In the genomic region with DNA sequence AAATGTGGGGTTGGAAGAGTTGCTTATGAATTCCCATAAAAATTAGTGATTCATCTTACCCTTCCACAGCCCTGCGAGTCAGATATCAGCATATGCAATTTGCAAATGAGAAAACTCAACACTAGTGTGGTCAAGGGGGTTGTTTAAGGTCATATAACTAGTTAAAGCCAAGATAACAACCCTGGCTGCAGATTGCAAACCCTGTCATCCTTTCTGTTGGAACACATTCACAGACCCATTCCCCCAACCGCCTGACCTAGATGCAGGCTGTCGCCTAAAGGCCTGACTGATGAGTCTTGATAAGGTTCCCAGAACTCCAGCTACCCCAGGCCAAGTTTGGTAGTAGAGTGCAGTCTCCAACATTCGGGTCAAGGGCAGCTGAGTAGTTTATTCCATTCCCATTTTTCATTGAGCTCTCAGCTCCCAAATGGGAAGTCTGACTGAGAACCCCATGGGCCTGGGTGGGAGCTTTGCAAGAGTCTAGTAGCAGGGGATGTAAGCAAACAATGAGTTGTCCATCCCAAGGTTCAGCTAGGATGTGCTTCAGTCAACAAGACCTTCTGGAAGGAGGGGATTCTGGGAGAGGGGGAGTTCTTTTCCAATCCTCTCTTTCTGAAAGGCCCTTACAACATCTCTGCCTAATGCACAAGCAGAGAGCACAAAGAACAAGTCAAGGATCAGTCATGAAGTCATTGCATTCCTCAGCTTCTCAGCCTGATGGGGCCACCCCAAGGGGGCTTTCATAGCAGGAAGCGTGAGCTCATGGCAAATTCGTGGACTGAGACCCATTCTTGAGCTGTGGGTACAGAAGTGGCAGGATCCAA, we compare ENCODE assay signal across 12 cellular contexts. TPM values are rescaled to one million over a fixed set of nuclear protein-coding genes. Genes with fewer than 3 reads are reported as not detected.
DNase-seq lines count a peak whose midpoint lies in the region; ATAC-seq and TF ChIP-seq lines count a peak whose summit lies in the region.
"Had no signal": no experiment of that assay in that cellular context is flagged by ENCODE, and none has a peak within 500 bp of the region (broad histone marks: within the 10 kb centered on the region; RNA-seq: fewer than 3 reads in every experiment).

No MANE protein-coding gene starts in this region.

- H3K9me3 Mint-ChIP-seq in endodermal cell (no peaks in the 10 kb centered on the region), WTC11 (no peaks in the 10 kb centered on the region)

- H3K4me3 ChIP-seq in NT2/D1 (ENCODE audit: insufficient read length, low read depth) (no peak overlapping the region), endodermal cell (ENCODE audit: low read length) (no peak overlapping the region), right lobe of liver (no peak overlapping the region), stomach (no peak overlapping the region)
- H3K4me3 ChIP-seq: dorsolateral prefrontal cortex had no signal

- H3K27ac ChIP-seq in endodermal cell (ENCODE audit: low read depth, low read length) (no peak overlapping the region), right lobe of liver (peak overlapping the region in 1 of 3 donors; percentile 69), stomach (peak overlapping the region; percentile 23 to 85 (median 79))
- H3K27ac ChIP-seq: dorsolateral prefrontal cortex, WERI-Rb-1 had no signal

- DNase-seq in NT2/D1 (ENCODE audit: low read depth, low spot score), result peak; percentile 18
- DNase-seq in endodermal cell, result no peak
- peak in 1 of 3 donors; percentile 70 for DNase-seq in right lobe of liver
- no peak for DNase-seq in stomach
- DNase-seq in NCI-H226, result no peak
- no peak for DNase-seq in WTC11 (ENCODE audit: low spot score)
- no peak for DNase-seq in 8988T
- DNase-seq in mucosa of gallbladder (ENCODE audit: low spot score), result no peak
- DNase-seq: activated effector memory CD4-positive, alpha-beta T cell treated with Interleukin-2 at 50 U/mL for 16 hours; NCI-H1092 treated with DMSO at 0.1 percent for 48 hours; WERI-Rb-1 had no signal

- peaks cover 5% of the 10 kb centered on the region; the same call in 1 of the 2 replicates for H3K9me3 ChIP-seq in NT2/D1 (ENCODE audit: insufficient read depth, low read length)
- no peaks in the 10 kb centered on the region for H3K9me3 ChIP-seq in endodermal cell (ENCODE audit: control insufficient read depth, low read length)
- no peaks in the 10 kb centered on the region for H3K9me3 ChIP-seq in right lobe of liver
- no peaks in the 10 kb centered on the region for H3K9me3 ChIP-seq in stomach

- peak overlapping the region; percentile 31 for H3K27ac Mint-ChIP-seq in endodermal cell
- H3K27ac Mint-ChIP-seq in WTC11, result no peak overlapping the region

- no peak for TF ChIP-seq CTCF in endodermal cell (conservative IDR thresholded peaks at IDR 0.05)
- TF ChIP-seq CTCF in right lobe of liver (IDR thresholded peaks at IDR 0.05), result no peak
- no peak for TF ChIP-seq CTCF in stomach (IDR thresholded peaks at IDR 0.05)
- no peak for TF ChIP-seq CTCF in WTC11 (IDR thresholded peaks at IDR 0.05)

- CTCF ChIA-PET in WTC11 (lab: Charles Lee), result interaction anchor here (0.7 to 1.0 kb wide), 3 partner anchors 63 to 208 kb away, joined by 3 read pairs; no protein-coding TSS in a partner anchor

- H3K4me1 ChIP-seq in NT2/D1 (ENCODE audit: insufficient read depth, insufficient read length), result no peaks in the 10 kb centered on the region
- peaks cover 3% of the 10 kb centered on the region for H3K4me1 ChIP-seq in endodermal cell (ENCODE audit: control insufficient read depth, insufficient read depth, low read length)
- peaks cover 0 to 29% (median 3%) of the 10 kb centered on the region in 4 donors for H3K4me1 ChIP-seq in right lobe of liver
- peaks cover 1 to 59% (median 37%) of the 10 kb centered on the region in 4 donors for H3K4me1 ChIP-seq in stomach

- H3K27me3 ChIP-seq in NT2/D1 (ENCODE audit: insufficient read depth, insufficient read length) (no peaks in the 10 kb centered on the region), endodermal cell (ENCODE audit: control insufficient read depth, insufficient read depth, low read length, poor library complexity, severe bottlenecking) (no peaks in the 10 kb centered on the region), right lobe of liver (no peaks in the 10 kb centered on the region), stomach (no peaks in the 10 kb centered on the region)
- H3K27me3 ChIP-seq: dorsolateral prefrontal cortex had no signal

- H3K36me3 Mint-ChIP-seq in endodermal cell (ENCODE audit: low read depth), result peaks cover 72% of the 10 kb centered on the region
- peaks cover 9% of the 10 kb centered on the region; the same call in 1 of the 2 replicates for H3K36me3 Mint-ChIP-seq in WTC11

- peak; percentile 46 for TF ChIP-seq EP300 in stomach (IDR thresholded peaks at IDR 0.05)

- POLR2A ChIA-PET in WTC11 (lab: Charles Lee), result interaction anchor here (0.6 kb wide), 1 partner anchor 95 kb away, joined by 7 read pairs; no protein-coding TSS in a partner anchor

- H3K27me3 Mint-ChIP-seq in endodermal cell (ENCODE audit: insufficient read depth) (no peaks in the 10 kb centered on the region), WTC11 (ENCODE audit: low read depth) (no peaks in the 10 kb centered on the region; the same call in 1 of the 2 replicates)

- no peak overlapping the region for H3K4me3 Mint-ChIP-seq in endodermal cell
- no peak overlapping the region for H3K4me3 Mint-ChIP-seq in WTC11

- intact Hi-C loops in right lobe of liver (cut with DNase I), result no loop called here
- intact Hi-C loops in stomach (cut with DNase I; ENCODE audit: low total_unique reads), result no loop called here

- H3K9ac ChIP-seq in NT2/D1 (ENCODE audit: insufficient read length, low read depth) (no peak overlapping the region), endodermal cell (ENCODE audit: extremely low read depth, low read length, poor library complexity, severe bottlenecking) (no peak overlapping the region)

- H3K4me1 Mint-ChIP-seq in endodermal cell, result no peaks in the 10 kb centered on the region
- 0 out of 2 replicates have a peak, but pooled peaks cover 4% of the 10 kb centered on the region for H3K4me1 Mint-ChIP-seq in WTC11

- no peak for TF ChIP-seq POLR2A in right lobe of liver (IDR thresholded peaks at IDR 0.05)
- no peak for TF ChIP-seq POLR2A in stomach (IDR thresholded peaks at IDR 0.05)

- 85 to 89% methylated on average over 5 of the region's 6 CpGs for WGBS in endodermal cell (ENCODE audit: insufficient coverage in 1 of 2, insufficient read length in 1 of 2), 2 experiments
- 31% methylated on average over 4 of the region's 6 CpGs for WGBS in right lobe of liver (ENCODE audit: insufficient coverage, low coverage, low lambda C conversion rate, missing lambda C conversion rate)
- WGBS in stomach, 5 donors, result 45 to 64% (median 62%) methylated on average over 5 to 6 of the region's 6 CpGs

- H3K36me3 ChIP-seq in NT2/D1 (ENCODE audit: insufficient read depth, insufficient read length, low read length), result peaks cover 71% of the 10 kb centered on the region
- H3K36me3 ChIP-seq in endodermal cell (ENCODE audit: control insufficient read depth, insufficient read depth, low read length), result peaks cover 88% of the 10 kb centered on the region
- peaks cover 0 to 4% (median 2%) of the 10 kb centered on the region in 4 donors for H3K36me3 ChIP-seq in right lobe of liver
- H3K36me3 ChIP-seq in stomach, result peaks cover 0 to 20% (median 8%) of the 10 kb centered on the region in 4 donors
- H3K36me3 ChIP-seq: WERI-Rb-1 had no signal

- peak; percentile 46 to 84 (median 77) for ATAC-seq in right lobe of liver
- ATAC-seq in WTC11, result no peak

TF ChIP-seq in WTC11, 78 proteins besides CTCF, POLR2A, EP300 and RAD21:
- TF ChIP-seq GRHL2 (CRISPR knock-in tag; IDR thresholded peaks at IDR 0.05; ENCODE audit: insufficient replicate concordance, severe bottlenecking) (no peak), RELA (CRISPR knock-in tag; IDR thresholded peaks at IDR 0.05; ENCODE audit: borderline replicate concordance) (no peak), CBFB (CRISPR knock-in tag; IDR thresholded peaks at IDR 0.05; ENCODE audit: low read depth) (no peak)
- TF ChIP-seq, protein P1, sequence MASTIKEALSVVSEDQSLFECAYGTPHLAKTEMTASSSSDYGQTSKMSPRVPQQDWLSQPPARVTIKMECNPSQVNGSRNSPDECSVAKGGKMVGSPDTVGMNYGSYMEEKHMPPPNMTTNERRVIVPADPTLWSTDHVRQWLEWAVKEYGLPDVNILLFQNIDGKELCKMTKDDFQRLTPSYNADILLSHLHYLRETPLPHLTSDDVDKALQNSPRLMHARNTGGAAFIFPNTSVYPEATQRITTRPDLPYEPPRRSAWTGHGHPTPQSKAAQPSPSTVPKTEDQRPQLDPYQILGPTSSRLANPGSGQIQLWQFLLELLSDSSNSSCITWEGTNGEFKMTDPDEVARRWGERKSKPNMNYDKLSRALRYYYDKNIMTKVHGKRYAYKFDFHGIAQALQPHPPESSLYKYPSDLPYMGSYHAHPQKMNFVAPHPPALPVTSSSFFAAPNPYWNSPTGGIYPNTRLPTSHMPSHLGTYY (CRISPR knock-in tag; IDR thresholded peaks at IDR 0.05), result no peak
- TF ChIP-seq, protein P2, sequence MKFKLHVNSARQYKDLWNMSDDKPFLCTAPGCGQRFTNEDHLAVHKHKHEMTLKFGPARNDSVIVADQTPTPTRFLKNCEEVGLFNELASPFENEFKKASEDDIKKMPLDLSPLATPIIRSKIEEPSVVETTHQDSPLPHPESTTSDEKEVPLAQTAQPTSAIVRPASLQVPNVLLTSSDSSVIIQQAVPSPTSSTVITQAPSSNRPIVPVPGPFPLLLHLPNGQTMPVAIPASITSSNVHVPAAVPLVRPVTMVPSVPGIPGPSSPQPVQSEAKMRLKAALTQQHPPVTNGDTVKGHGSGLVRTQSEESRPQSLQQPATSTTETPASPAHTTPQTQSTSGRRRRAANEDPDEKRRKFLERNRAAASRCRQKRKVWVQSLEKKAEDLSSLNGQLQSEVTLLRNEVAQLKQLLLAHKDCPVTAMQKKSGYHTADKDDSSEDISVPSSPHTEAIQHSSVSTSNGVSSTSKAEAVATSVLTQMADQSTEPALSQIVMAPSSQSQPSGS (CRISPR knock-in tag; IDR thresholded peaks at IDR 0.05; ENCODE audit: borderline replicate concordance, low read depth), result no peak

RNA-seq across cellular contexts. Expression of a gene that starts 40.3 kb away (rescaled TPM):
- 100 to 1,000 TPM in 1 of 2 donors, 10 to 100 TPM in 1; 96.1 to 119 TPM for total RNA-seq in endodermal cell
- 46.1 TPM for polyA plus RNA-seq in endodermal cell (2013, experiment 1 of 2)
- polyA plus RNA-seq in endodermal cell (2013, experiment 2 of 2), result 63.4 TPM
- 1 to 10 TPM; 1.8 to 9.4 (median 4.5) TPM for total RNA-seq in right lobe of liver
- 10 to 100 TPM in 3 of 5 donors, 1 to 10 TPM in 2; 1.2 to 42.8 (median 13.3) TPM for total RNA-seq in stomach
- polyA plus RNA-seq in stomach, result 1 to 10 TPM; 3.3 to 4.1 (median 3.4) TPM
- total RNA-seq in WTC11 (2021), result 19.2 to 28.6 TPM (median 20.7 TPM) in 3 replicates
- total RNA-seq in mucosa of gallbladder, result 22.1 TPM
